26 cellular contexts compared by ENCODE assay signal in genomic region chr12:3005736-3006135, GRCh38. TPM values are rescaled to one million over a fixed set of nuclear protein-coding genes. Genes with fewer than 3 reads are reported as not detected.
"Had no signal": no experiment of that assay in that cellular context is flagged by ENCODE, and none has a peak within 500 bp of the region (broad histone marks: within the 10 kb centered on the region; RNA-seq: fewer than 3 reads in every experiment).

No MANE protein-coding gene starts in this region.

- H3K36me3 ChIP-seq: cardiac muscle cell, thyroid gland had no signal

- H3K9me3 ChIP-seq: thyroid gland had no signal

- H3K9me3 Mint-ChIP-seq: activated CD4-positive, alpha-beta memory T cell treated with anti-CD3 and anti-CD28 coated beads, Interleukin-2, amount 10 ng/mL, durations not matched to agents 7 days and 5 days; activated naive CD8-positive, alpha-beta T cell treated with anti-CD3 and anti-CD28 coated beads, Interleukin-2, amount 10 ng/mL, durations not matched to agents 7 days and 5 days; activated T-helper 17 cell treated with anti-CD3 and anti-CD28 coated beads, Interleukin-2, amount 50 U/mL, for 72 hours; mesothelial cell of epicardium; nephron had no signal

- DNase-seq: activated CD4-positive, alpha-beta memory T cell treated with anti-CD3 and anti-CD28 coated beads, Interleukin-2, amount 10 ng/mL, durations not matched to agents 7 days and 5 days; activated CD4-positive, alpha-beta T cell treated with anti-CD3 and anti-CD28 coated beads for 48 hours; activated CD4-positive, CD25-positive, alpha-beta regulatory T cell; activated naive CD4-positive, alpha-beta T cell; activated naive CD8-positive, alpha-beta T cell treated with anti-CD3 and anti-CD28 coated beads, Interleukin-2, amount 10 ng/mL, durations not matched to agents 7 days and 5 days; activated T-cell treated with anti-CD3 and anti-CD28 coated beads, Interleukin-2, amount 50 U/mL, for 1 hour; anterior cingulate cortex; dermis blood vessel endothelial cell; effector memory CD4-positive, alpha-beta T cell; foreskin fibroblast; hypothalamus; kidney; nucleus accumbens; stimulated activated CD4-positive, alpha-beta T cell treated with anti-CD3 and anti-CD28 coated beads, Interleukin-12 subunit alpha, Interleukin-12 subunit beta, amount 100 ng/mL, for 4 hours; stimulated activated CD4-positive, alpha-beta T cell treated with anti-CD3 and anti-CD28 coated beads, Interleukin-1b, Interleukin-23, amount 100 ng/mL, for 48 hours; stimulated activated CD8-positive, alpha-beta memory T cell treated with anti-CD3 and anti-CD28 coated beads, Interleukin-4, amount 100 ng/mL, for 48 hours; stimulated activated naive CD4-positive, alpha-beta T cell; T-helper 9 cell had no signal

- H3K4me3 ChIP-seq: cardiac muscle cell, lung, thyroid gland had no signal

- H3K4me3 Mint-ChIP-seq: activated CD4-positive, alpha-beta memory T cell treated with anti-CD3 and anti-CD28 coated beads, Interleukin-2, amount 10 ng/mL, durations not matched to agents 7 days and 5 days; activated naive CD8-positive, alpha-beta T cell treated with anti-CD3 and anti-CD28 coated beads, Interleukin-2, amount 10 ng/mL, durations not matched to agents 7 days and 5 days; activated T-helper 17 cell treated with anti-CD3 and anti-CD28 coated beads, Interleukin-2, amount 50 U/mL, for 72 hours; mesothelial cell of epicardium had no signal

- H3K4me1 Mint-ChIP-seq: activated CD4-positive, alpha-beta memory T cell treated with anti-CD3 and anti-CD28 coated beads, Interleukin-2, amount 10 ng/mL, durations not matched to agents 7 days and 5 days; activated naive CD8-positive, alpha-beta T cell treated with anti-CD3 and anti-CD28 coated beads, Interleukin-2, amount 10 ng/mL, durations not matched to agents 7 days and 5 days; activated T-helper 17 cell treated with anti-CD3 and anti-CD28 coated beads, Interleukin-2, amount 50 U/mL, for 72 hours; mesothelial cell of epicardium had no signal

- H3K27ac ChIP-seq: epithelial cell of prostate had no signal

- H3K27ac Mint-ChIP-seq: activated CD4-positive, alpha-beta memory T cell treated with anti-CD3 and anti-CD28 coated beads, Interleukin-2, amount 10 ng/mL, durations not matched to agents 7 days and 5 days; activated naive CD8-positive, alpha-beta T cell treated with anti-CD3 and anti-CD28 coated beads, Interleukin-2, amount 10 ng/mL, durations not matched to agents 7 days and 5 days; activated T-helper 17 cell treated with anti-CD3 and anti-CD28 coated beads, Interleukin-2, amount 50 U/mL, for 72 hours; mesothelial cell of epicardium had no signal

- H3K27me3 Mint-ChIP-seq: activated CD4-positive, alpha-beta memory T cell treated with anti-CD3 and anti-CD28 coated beads, Interleukin-2, amount 10 ng/mL, durations not matched to agents 7 days and 5 days; activated naive CD8-positive, alpha-beta T cell treated with anti-CD3 and anti-CD28 coated beads, Interleukin-2, amount 10 ng/mL, durations not matched to agents 7 days and 5 days; activated T-helper 17 cell treated with anti-CD3 and anti-CD28 coated beads, Interleukin-2, amount 50 U/mL, for 72 hours had no signal

- ATAC-seq: activated T-helper 17 cell treated with anti-CD3 and anti-CD28 coated beads, Interleukin-2, amount 50 U/mL, for 72 hours; left lobe of liver had no signal

- H3K27me3 ChIP-seq: cardiac muscle cell, thyroid gland had no signal

- H3K36me3 Mint-ChIP-seq: activated naive CD8-positive, alpha-beta T cell treated with anti-CD3 and anti-CD28 coated beads, Interleukin-2, amount 10 ng/mL, durations not matched to agents 7 days and 5 days had no signal

- FAIRE-seq: kidney had no signal

RNA-seq across cellular contexts. Expression of gene TEAD4, which starts 46.5 kb away (rescaled TPM):
- total RNA-seq: activated naive CD8-positive, alpha-beta T cell treated with anti-CD3 and anti-CD28 coated beads, Interleukin-2, amount 10 ng/mL, durations not matched to agents 7 days and 5 days had no signal
